ENCODE assay signal across 8 cellular contexts in genomic region chr19:7069042-7069903, GRCh38.
DNase-seq lines count a peak whose midpoint lies in the region; ATAC-seq and TF ChIP-seq lines count a peak whose summit lies in the region.

TSS of gene ZNF557 (plus strand) at chr19:7069703. CDS start at chr19:7075075, 5,372 bp downstream.

- DNase-seq in AG09319 (ENCODE audit: extremely low read depth, low read depth) = peak; percentile 88
- peak; percentile 81 for DNase-seq in NCI-H345 treated with DMSO at 0.1 percent for 48 hours (lab: John Stamatoyannopoulos, UW; ENCODE audit: unreplicated experiment)
- DNase-seq in activated CD4-positive, CD25-positive, alpha-beta regulatory T cell (lab: John Stamatoyannopoulos, UW) = peak; percentile 99
- peak; percentile 99 for DNase-seq in central memory CD4-positive, alpha-beta T cell
- DNase-seq in iris pigment epithelial cell (ENCODE audit: low read depth) = peak; percentile 99
- peak; percentile 97 to 99 for DNase-seq in stimulated activated CD4-positive, alpha-beta T cell treated with anti-CD3 and anti-CD28 coated beads, Interleukin-12 subunit alpha, Interleukin-12 subunit beta, amount 100 ng/mL, for 24 hours (ENCODE audit: low read depth in 2 of 2)

- peak; percentile 93 for ATAC-seq in GM19025 (IDR thresholded peaks at IDR 0.05; ENCODE audit: low read depth, unreplicated experiment)
- peak; percentile 93 for ATAC-seq in HG03280 (IDR thresholded peaks at IDR 0.05; ENCODE audit: unreplicated experiment)

- no peak for TF ChIP-seq CTCF in AG09319 (IDR thresholded peaks at IDR 0.05; ENCODE audit: low read depth, low read length)

Comparison
In these comparisons a context has a peak if more than half of its experiments do, and no peak if none do; other contexts are left out.
1. Peak in every context shown above with its lines: DNase-seq and ATAC-seq.